In the genomic region with DNA sequence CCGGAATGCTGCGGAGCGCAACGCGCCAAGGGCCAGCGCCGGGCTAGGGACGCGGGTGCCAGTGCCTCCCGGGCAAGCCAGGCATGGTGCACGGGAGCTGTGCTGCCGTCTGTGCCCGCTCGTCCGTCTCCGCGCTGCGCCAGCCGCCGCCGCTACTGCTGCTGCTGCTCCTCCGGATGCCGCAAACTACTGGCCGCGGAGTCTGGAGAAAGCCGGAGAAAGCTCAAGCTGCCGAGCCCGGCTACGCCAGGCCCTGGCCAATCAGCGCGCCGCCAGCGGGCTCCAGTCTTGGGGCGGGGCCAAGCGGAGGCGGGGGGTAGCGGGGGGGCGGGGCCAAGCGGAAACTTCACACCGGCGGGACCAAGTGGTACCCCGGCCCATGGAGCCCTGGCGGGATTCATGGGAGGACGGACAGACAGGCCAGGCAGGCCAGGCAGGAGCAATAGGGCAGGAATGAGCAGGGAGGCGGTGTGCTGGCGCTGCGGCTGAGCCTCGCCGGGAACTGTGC, we compare ENCODE assay signal across 1 cellular context.
TF ChIP-seq lines count a peak whose summit lies in the region.

A gene with protein sequence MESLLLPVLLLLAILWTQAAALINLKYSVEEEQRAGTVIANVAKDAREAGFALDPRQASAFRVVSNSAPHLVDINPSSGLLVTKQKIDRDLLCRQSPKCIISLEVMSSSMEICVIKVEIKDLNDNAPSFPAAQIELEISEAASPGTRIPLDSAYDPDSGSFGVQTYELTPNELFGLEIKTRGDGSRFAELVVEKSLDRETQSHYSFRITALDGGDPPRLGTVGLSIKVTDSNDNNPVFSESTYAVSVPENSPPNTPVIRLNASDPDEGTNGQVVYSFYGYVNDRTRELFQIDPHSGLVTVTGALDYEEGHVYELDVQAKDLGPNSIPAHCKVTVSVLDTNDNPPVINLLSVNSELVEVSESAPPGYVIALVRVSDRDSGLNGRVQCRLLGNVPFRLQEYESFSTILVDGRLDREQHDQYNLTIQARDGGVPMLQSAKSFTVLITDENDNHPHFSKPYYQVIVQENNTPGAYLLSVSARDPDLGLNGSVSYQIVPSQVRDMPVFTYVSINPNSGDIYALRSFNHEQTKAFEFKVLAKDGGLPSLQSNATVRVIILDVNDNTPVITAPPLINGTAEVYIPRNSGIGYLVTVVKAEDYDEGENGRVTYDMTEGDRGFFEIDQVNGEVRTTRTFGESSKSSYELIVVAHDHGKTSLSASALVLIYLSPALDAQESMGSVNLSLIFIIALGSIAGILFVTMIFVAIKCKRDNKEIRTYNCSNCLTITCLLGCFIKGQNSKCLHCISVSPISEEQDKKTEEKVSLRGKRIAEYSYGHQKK (N-terminal part only) (minus strand): TSS at position 191 of the 508 bp plus-strand sequence. CDS start 1,676 bp downstream, outside the sequence.

TF ChIP-seq in HEK293, 187 proteins besides CTCF, POLR2A, EP300 and RAD21:
- TF ChIP-seq ZNF777 (tag by site-specific recombination; IDR thresholded peaks at IDR 0.05; ENCODE audit: borderline replicate concordance), result peak; percentile 46; the same call in 1 of the 2 replicates
- TF ChIP-seq ZNF335 (tag by site-specific recombination; conservative IDR thresholded peaks at IDR 0.05), result no peak
- TF ChIP-seq, protein P1, sequence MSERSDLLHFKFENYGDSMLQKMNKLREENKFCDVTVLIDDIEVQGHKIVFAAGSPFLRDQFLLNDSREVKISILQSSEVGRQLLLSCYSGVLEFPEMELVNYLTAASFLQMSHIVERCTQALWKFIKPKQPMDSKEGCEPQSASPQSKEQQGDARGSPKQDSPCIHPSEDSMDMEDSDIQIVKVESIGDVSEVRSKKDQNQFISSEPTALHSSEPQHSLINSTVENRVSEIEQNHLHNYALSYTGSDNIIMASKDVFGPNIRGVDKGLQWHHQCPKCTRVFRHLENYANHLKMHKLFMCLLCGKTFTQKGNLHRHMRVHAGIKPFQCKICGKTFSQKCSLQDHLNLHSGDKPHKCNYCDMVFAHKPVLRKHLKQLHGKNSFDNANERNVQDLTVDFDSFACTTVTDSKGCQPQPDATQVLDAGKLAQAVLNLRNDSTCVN (tag by site-specific recombination; optimal IDR thresholded peaks at IDR 0.05), result peak; percentile 70
- TF ChIP-seq, protein P2, sequence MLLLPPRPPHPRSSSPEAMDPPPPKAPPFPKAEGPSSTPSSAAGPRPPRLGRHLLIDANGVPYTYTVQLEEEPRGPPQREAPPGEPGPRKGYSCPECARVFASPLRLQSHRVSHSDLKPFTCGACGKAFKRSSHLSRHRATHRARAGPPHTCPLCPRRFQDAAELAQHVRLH (tag by site-specific recombination; IDR thresholded peaks at IDR 0.05), result no peak
- TF ChIP-seq ZNF2 (tag by site-specific recombination; IDR thresholded peaks at IDR 0.05), result no peak
- no peak for TF ChIP-seq ZNF596 (tag by site-specific recombination; IDR thresholded peaks at IDR 0.05)
- no peak for TF ChIP-seq ZNF664 (tag by site-specific recombination; IDR thresholded peaks at IDR 0.05)
- TF ChIP-seq SP2 (tag by site-specific recombination; IDR thresholded peaks at IDR 0.05), result peak; percentile 30
- TF ChIP-seq, protein P3, sequence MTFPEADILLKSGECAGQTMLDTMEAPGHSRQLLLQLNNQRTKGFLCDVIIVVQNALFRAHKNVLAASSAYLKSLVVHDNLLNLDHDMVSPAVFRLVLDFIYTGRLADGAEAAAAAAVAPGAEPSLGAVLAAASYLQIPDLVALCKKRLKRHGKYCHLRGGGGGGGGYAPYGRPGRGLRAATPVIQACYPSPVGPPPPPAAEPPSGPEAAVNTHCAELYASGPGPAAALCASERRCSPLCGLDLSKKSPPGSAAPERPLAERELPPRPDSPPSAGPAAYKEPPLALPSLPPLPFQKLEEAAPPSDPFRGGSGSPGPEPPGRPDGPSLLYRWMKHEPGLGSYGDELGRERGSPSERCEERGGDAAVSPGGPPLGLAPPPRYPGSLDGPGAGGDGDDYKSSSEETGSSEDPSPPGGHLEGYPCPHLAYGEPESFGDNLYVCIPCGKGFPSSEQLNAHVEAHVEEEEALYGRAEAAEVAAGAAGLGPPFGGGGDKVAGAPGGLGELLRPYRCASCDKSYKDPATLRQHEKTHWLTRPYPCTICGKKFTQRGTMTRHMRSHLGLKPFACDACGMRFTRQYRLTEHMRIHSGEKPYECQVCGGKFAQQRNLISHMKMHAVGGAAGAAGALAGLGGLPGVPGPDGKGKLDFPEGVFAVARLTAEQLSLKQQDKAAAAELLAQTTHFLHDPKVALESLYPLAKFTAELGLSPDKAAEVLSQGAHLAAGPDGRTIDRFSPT (tag by site-specific recombination; IDR thresholded peaks at IDR 0.05), result 0 out of 2 replicates have a peak, but pooled peaks have one; percentile 15
- TF ChIP-seq, protein P4, sequence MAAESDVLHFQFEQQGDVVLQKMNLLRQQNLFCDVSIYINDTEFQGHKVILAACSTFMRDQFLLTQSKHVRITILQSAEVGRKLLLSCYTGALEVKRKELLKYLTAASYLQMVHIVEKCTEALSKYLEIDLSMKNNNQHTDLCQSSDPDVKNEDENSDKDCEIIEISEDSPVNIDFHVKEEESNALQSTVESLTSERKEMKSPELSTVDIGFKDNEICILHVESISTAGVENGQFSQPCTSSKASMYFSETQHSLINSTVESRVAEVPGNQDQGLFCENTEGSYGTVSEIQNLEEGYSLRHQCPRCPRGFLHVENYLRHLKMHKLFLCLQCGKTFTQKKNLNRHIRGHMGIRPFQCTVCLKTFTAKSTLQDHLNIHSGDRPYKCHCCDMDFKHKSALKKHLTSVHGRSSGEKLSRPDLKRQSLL (tag by site-specific recombination; IDR thresholded peaks at IDR 0.05), result peak; percentile 85
- no peak for TF ChIP-seq ZNF623 (tag by site-specific recombination; IDR thresholded peaks at IDR 0.05)
- peak; percentile 14; the same call in 1 of the 2 replicates for TF ChIP-seq ZBTB17 (tag by site-specific recombination; IDR thresholded peaks at IDR 0.05)
- TF ChIP-seq ZNF785 (tag by site-specific recombination; IDR thresholded peaks at IDR 0.05), result 0 out of 2 replicates have a peak, but pooled peaks have one; percentile 29
- TF ChIP-seq OSR2 (tag by site-specific recombination; IDR thresholded peaks at IDR 0.05), result peak; percentile 95
- TF ChIP-seq, protein P5, sequence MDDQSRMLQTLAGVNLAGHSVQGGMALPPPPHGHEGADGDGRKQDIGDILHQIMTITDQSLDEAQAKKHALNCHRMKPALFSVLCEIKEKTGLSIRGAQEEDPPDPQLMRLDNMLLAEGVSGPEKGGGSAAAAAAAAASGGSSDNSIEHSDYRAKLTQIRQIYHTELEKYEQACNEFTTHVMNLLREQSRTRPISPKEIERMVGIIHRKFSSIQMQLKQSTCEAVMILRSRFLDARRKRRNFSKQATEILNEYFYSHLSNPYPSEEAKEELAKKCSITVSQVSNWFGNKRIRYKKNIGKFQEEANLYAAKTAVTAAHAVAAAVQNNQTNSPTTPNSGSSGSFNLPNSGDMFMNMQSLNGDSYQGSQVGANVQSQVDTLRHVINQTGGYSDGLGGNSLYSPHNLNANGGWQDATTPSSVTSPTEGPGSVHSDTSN (CRISPR knock-in tag; IDR thresholded peaks at IDR 0.05), result no peak
- TF ChIP-seq PRDM1 (tag by site-specific recombination; IDR thresholded peaks at IDR 0.05), result peak; percentile 74
- TF ChIP-seq, protein P6, sequence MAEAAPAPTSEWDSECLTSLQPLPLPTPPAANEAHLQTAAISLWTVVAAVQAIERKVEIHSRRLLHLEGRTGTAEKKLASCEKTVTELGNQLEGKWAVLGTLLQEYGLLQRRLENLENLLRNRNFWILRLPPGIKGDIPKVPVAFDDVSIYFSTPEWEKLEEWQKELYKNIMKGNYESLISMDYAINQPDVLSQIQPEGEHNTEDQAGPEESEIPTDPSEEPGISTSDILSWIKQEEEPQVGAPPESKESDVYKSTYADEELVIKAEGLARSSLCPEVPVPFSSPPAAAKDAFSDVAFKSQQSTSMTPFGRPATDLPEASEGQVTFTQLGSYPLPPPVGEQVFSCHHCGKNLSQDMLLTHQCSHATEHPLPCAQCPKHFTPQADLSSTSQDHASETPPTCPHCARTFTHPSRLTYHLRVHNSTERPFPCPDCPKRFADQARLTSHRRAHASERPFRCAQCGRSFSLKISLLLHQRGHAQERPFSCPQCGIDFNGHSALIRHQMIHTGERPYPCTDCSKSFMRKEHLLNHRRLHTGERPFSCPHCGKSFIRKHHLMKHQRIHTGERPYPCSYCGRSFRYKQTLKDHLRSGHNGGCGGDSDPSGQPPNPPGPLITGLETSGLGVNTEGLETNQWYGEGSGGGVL (tag by site-specific recombination; IDR thresholded peaks at IDR 0.05), result peak; percentile 7
- no peak for TF ChIP-seq ZNF558 (tag by site-specific recombination; IDR thresholded peaks at IDR 0.05)
